Comparison of ENCODE assay signal across 1 cellular context in the genomic region with DNA sequence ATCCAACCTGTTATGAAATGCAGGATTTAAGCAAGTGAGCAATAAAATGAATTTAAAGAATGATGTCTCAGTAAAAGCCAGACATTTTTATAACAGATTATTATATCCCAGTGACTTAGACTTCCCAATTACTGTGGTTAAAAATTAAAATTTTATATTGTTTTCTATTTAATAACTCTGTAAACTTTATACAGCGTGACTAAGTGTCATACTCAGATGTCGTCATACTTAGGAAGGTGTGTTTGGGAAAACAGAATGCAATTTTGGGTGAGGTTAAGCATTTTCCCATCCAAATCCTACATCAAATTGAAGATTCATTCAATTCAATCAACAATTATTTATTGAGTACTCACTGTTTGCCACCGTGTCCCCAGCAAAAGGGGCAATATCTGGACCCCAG.
TF ChIP-seq lines count a peak whose summit lies in the region.

No MANE protein-coding gene starts in this region.

TF ChIP-seq in HepG2, 621 proteins besides CTCF, POLR2A, EP300 and RAD21:
- TF ChIP-seq MLLT10 (CRISPR knock-in tag; IDR thresholded peaks at IDR 0.05) (no peak), ATF7 (IDR thresholded peaks at IDR 0.05) (peak; percentile 60; the same call in 1 of the 2 replicates), ATF7 (CRISPR knock-in tag; IDR thresholded peaks at IDR 0.05) (no peak), GFI1 (CRISPR knock-in tag; IDR thresholded peaks at IDR 0.05; ENCODE audit: borderline replicate concordance) (no peak), CREB1 (IDR thresholded peaks at IDR 0.05) (peak; percentile 54; the same call in 1 of the 2 replicates), CREB1 (CRISPR knock-in tag; IDR thresholded peaks at IDR 0.05) (no peak), HOMEZ (CRISPR knock-in tag; IDR thresholded peaks at IDR 0.05; ENCODE audit: low read depth) (no peak)
